Comparison of ENCODE assay signal across 16 cellular contexts in genomic region chr5:5584751-5585150, GRCh38.
"Had no signal": no experiment of that assay in that cellular context is flagged by ENCODE, and none has a peak within 500 bp of the region (broad histone marks: within the 10 kb centered on the region; RNA-seq: fewer than 3 reads in every experiment).

No MANE protein-coding gene starts in this region.

- ATAC-seq: Panc1, PC-3, Right ventricle myocardium inferior, SK-N-SH treated with all-trans-retinoic acid at 6 μM for 48 hours had no signal

- H3K9me3 ChIP-seq: MG63, SJCRH30 had no signal

- H3K4me3 ChIP-seq: MG63, SJCRH30 had no signal

- H3K36me3 ChIP-seq: MG63, SJCRH30 had no signal

- H3K27ac ChIP-seq: SJCRH30 had no signal

- H3K27me3 ChIP-seq: SJCRH30 had no signal

- H3K4me1 ChIP-seq: SJCRH30 had no signal

- DNase-seq: Karpas-422; KG1; MG63; NCI-H1092; NCI-H1417 treated with DMSO at 0.1 percent for 48 hours; NCI-H146; NCI-H1930; NCI-H2107; NCI-H2227 treated with DMSO at 0.1 percent for 48 hours; NK-92 treated with Interleukin-12 subunit alpha and Interleukin-12 subunit beta, amount 100 ng/mL, for 24 hours; PC-3; SHP77 treated with DMSO at 0.1 percent for 48 hours; SJCRH30 had no signal
